In the genomic region with DNA sequence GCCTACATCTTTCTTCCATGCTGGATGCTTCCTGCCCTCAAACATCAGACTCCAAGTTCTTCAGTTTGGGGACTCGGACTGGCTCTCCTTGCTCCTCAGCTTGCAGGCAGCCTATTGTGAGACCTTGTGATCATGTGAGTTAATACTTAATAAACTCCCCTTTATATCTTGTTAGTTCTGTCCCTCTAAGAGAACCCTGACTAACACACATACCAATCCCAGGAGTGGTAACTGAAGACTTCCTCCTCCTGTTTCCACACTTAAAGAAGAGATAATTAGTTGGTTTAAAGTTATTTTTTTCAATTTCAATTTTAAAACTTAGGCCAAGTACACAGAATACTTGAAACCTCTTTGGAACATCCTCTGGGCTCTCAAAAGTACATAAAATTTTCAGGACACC, we compare ENCODE assay signal across 4 cellular contexts.
DNase-seq lines count a peak whose midpoint lies in the region; ATAC-seq, FAIRE-seq and TF ChIP-seq lines count a peak whose summit lies in the region.
"Not testable (repeated sequence)": the region's sequence is repeated elsewhere in the genome, so short reads cannot be mapped to it uniquely, and the experiment has no call there.

No MANE protein-coding gene starts in this region.

- not testable (repeated sequence) for H3K36me3 ChIP-seq in bronchial epithelial cell (ENCODE audit: control insufficient read depth, insufficient read depth, low read length)

- H3K4me3 ChIP-seq in bronchial epithelial cell (ENCODE audit: low read depth, low read length): not testable (repeated sequence)

- not testable (repeated sequence) for FAIRE-seq in bronchial epithelial cell (lab: Jason Lieb, UNC)

- H3K27me3 ChIP-seq in bronchial epithelial cell (ENCODE audit: control insufficient read depth, insufficient read depth, low read length); foreskin keratinocyte: not testable (repeated sequence)

- H3K4me1 ChIP-seq in foreskin keratinocyte: not testable (repeated sequence)

- peak overlapping the region; percentile 37 for H3K27ac ChIP-seq in epithelial cell of prostate
- not testable (repeated sequence) for H3K27ac ChIP-seq in foreskin keratinocyte

- peak; percentile 42 for ATAC-seq in foreskin keratinocyte

- DNase-seq in bronchial epithelial cell (ENCODE audit: low read depth) (peak; percentile 49), foreskin keratinocyte (peak in 1 of 2 donors; percentile 52), renal cortical epithelial cell (ENCODE audit: low read depth) (peak; percentile 42)
- not testable (repeated sequence) for DNase-seq in epithelial cell of prostate (ENCODE audit: low read depth, low spot score)

- TF ChIP-seq CTCF in bronchial epithelial cell (IDR thresholded peaks at IDR 0.05; ENCODE audit: insufficient read depth, low read length, severe bottlenecking); foreskin keratinocyte (conservative IDR thresholded peaks at IDR 0.05): not testable (repeated sequence)
